Comparison of ENCODE assay signal across 2 cellular contexts in genomic region chr2:177229448-177230242, GRCh38.
TF ChIP-seq lines count a peak whose summit lies in the region.

No MANE protein-coding gene starts in this region.

TF ChIP-seq in GM23338, 12 proteins besides CTCF, POLR2A, EP300 and RAD21:
- TF ChIP-seq, protein P1, sequence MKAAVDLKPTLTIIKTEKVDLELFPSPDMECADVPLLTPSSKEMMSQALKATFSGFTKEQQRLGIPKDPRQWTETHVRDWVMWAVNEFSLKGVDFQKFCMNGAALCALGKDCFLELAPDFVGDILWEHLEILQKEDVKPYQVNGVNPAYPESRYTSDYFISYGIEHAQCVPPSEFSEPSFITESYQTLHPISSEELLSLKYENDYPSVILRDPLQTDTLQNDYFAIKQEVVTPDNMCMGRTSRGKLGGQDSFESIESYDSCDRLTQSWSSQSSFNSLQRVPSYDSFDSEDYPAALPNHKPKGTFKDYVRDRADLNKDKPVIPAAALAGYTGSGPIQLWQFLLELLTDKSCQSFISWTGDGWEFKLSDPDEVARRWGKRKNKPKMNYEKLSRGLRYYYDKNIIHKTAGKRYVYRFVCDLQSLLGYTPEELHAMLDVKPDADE (IDR thresholded peaks at IDR 0.05), result no peak
- TF ChIP-seq POLR2AphosphoS5 (IDR thresholded peaks at IDR 0.05; ENCODE audit: low read depth), result peak; percentile 20; the same call in 1 of the 2 replicates

TF ChIP-seq in K562, 482 proteins besides CTCF, POLR2A, EP300 and RAD21:
- TF ChIP-seq PKNOX1 (IDR thresholded peaks at IDR 0.05) (peak; percentile 48; the same call in 1 of the 2 replicates), SUPT5H (IDR thresholded peaks at IDR 0.05) (peak; percentile 71), SP1 (CRISPR knock-in tag; IDR thresholded peaks at IDR 0.05) (peak; percentile 50; the same call in 1 of the 2 replicates), MCM2 (IDR thresholded peaks at IDR 0.05; ENCODE audit: low read depth) (no peak), POLR2B (IDR thresholded peaks at IDR 0.05; ENCODE audit: low read depth, partially characterized antibody) (peak; percentile 83), POLR2AphosphoS5 (IDR thresholded peaks at IDR 0.05; ENCODE audit: control insufficient read depth, insufficient read depth, low read depth, low read length) (peak; percentile 71; the same call in 1 of the 2 replicates), ZFP30 (CRISPR knock-in tag; IDR thresholded peaks at IDR 0.05; ENCODE audit: borderline replicate concordance) (no peak), CBX3 (IDR thresholded peaks at IDR 0.05; ENCODE audit: borderline replicate concordance in 1 of 2, low read length in 2 of 2) (no peak), RHOXF2B (CRISPR knock-in tag; conservative IDR thresholded peaks at IDR 0.05) (0 out of 2 replicates have a peak, but pooled peaks have one; percentile 30), SIN3A (IDR thresholded peaks at IDR 0.05; ENCODE audit: borderline replicate concordance in 2 of 2, control insufficient read depth in 1 of 2, low read depth in 2 of 2, low read length in 2 of 2) (0 out of 4 replicates have a peak, but pooled peaks of 1 of the 2 experiments have one; percentile 13), MECOM (CRISPR knock-in tag; IDR thresholded peaks at IDR 0.05) (no peak), POLR2AphosphoS2 (IDR thresholded peaks at IDR 0.05; ENCODE audit: low read length) (peak; percentile 69), SMAD1 (IDR thresholded peaks at IDR 0.05; ENCODE audit: low read depth, low read length, partially characterized antibody) (peak; percentile 48), ZBTB33 (CRISPR knock-in tag; IDR thresholded peaks at IDR 0.05) (peak; percentile 52; the same call in 1 of the 2 replicates), MAFG (tag; conservative IDR thresholded peaks at IDR 0.05) (no peak), NFIX (CRISPR knock-in tag; IDR thresholded peaks at IDR 0.05; ENCODE audit: low read depth) (no peak), ZNF253 (CRISPR knock-in tag; conservative IDR thresholded peaks at IDR 0.05) (0 out of 2 replicates have a peak, but pooled peaks have one; percentile 17), FOXP1 (CRISPR knock-in tag; IDR thresholded peaks at IDR 0.05) (peak; percentile 65; the same call in 1 of the 2 replicates)
- TF ChIP-seq, protein P2, sequence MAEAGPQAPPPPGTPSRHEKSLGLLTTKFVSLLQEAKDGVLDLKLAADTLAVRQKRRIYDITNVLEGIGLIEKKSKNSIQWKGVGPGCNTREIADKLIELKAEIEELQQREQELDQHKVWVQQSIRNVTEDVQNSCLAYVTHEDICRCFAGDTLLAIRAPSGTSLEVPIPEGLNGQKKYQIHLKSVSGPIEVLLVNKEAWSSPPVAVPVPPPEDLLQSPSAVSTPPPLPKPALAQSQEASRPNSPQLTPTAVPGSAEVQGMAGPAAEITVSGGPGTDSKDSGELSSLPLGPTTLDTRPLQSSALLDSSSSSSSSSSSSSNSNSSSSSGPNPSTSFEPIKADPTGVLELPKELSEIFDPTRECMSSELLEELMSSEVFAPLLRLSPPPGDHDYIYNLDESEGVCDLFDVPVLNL (CRISPR knock-in tag; IDR thresholded peaks at IDR 0.05; ENCODE audit: low read depth), result no peak
- TF ChIP-seq, protein P3, sequence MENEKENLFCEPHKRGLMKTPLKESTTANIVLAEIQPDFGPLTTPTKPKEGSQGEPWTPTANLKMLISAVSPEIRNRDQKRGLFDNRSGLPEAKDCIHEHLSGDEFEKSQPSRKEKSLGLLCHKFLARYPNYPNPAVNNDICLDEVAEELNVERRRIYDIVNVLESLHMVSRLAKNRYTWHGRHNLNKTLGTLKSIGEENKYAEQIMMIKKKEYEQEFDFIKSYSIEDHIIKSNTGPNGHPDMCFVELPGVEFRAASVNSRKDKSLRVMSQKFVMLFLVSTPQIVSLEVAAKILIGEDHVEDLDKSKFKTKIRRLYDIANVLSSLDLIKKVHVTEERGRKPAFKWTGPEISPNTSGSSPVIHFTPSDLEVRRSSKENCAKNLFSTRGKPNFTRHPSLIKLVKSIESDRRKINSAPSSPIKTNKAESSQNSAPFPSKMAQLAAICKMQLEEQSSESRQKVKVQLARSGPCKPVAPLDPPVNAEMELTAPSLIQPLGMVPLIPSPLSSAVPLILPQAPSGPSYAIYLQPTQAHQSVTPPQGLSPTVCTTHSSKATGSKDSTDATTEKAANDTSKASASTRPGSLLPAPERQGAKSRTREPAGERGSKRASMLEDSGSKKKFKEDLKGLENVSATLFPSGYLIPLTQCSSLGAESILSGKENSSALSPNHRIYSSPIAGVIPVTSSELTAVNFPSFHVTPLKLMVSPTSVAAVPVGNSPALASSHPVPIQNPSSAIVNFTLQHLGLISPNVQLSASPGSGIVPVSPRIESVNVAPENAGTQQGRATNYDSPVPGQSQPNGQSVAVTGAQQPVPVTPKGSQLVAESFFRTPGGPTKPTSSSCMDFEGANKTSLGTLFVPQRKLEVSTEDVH (IDR thresholded peaks at IDR 0.05; ENCODE audit: low read depth, partially characterized antibody), result peak; percentile 48
